8 cellular contexts compared by ENCODE assay signal in genomic region chr9:97386733-97387503, GRCh38. TPM values are rescaled to one million over a fixed set of nuclear protein-coding genes. Genes with fewer than 3 reads are reported as not detected.
DNase-seq lines count a peak whose midpoint lies in the region; ATAC-seq, FAIRE-seq and TF ChIP-seq lines count a peak whose summit lies in the region.

No MANE protein-coding gene starts in this region.

- peak; percentile 47 to 77 for DNase-seq in A549 (ENCODE audit: low read depth in 1 of 2, low spot score in 1 of 2)
- DNase-seq in NCI-H146 (lab: John Stamatoyannopoulos, UW), result peak; percentile 58
- peak; percentile 66 for DNase-seq in mammary epithelial cell
- DNase-seq in immature natural killer cell, result peak; percentile 61 to 65 (median 62)
- DNase-seq in stimulated activated CD4-positive, alpha-beta T cell treated with anti-CD3 and anti-CD28 coated beads, Interleukin-15, amount 100 ng/mL, for 1 hour (ENCODE audit: low read depth in 1 of 2, low spot score in 1 of 2), result peak; percentile 39 to 65

- dilution Hi-C loops in mammary epithelial cell (cut with HindIII; ENCODE audit: low sequenced_read_pairs), result no loop called here

- no peak for TF ChIP-seq POLR2A in A549 (IDR thresholded peaks at IDR 0.05; ENCODE audit: low read length)

- 10% methylated on average over 21 of the region's 30 CpGs for WGBS in A549 (ENCODE audit: missing lambda C conversion rate)
- 2% methylated on average over 27 of the region's 30 CpGs for WGBS in mammary epithelial cell (ENCODE audit: low coverage, missing lambda C conversion rate)

- H3K27ac Mint-ChIP-seq in immature natural killer cell, result no peak overlapping the region

- no peak overlapping the region for H3K4me3 Mint-ChIP-seq in immature natural killer cell

- H3K9ac ChIP-seq in mammary epithelial cell (ENCODE audit: insufficient read depth, low read length), result no peak overlapping the region

- no peak for FAIRE-seq in A549 (lab: Jason Lieb, UNC)

- intact Hi-C loops in mammary epithelial cell (cut with micrococcal nuclease), result loop anchor here (1.0 to 10.0 kb wide), 3 partner anchors 12 to 252 kb away; no protein-coding TSS in a partner anchor

- H3K79me2 ChIP-seq in mammary epithelial cell (ENCODE audit: insufficient read depth, low read length), result no peaks in the 10 kb centered on the region

- peak; percentile 83 for TF ChIP-seq CTCF in A549 (IDR thresholded peaks at IDR 0.05)
- peak; percentile 99 for TF ChIP-seq CTCF in WI38 (IDR thresholded peaks at IDR 0.05; ENCODE audit: low read depth, low read length)
- TF ChIP-seq CTCF in mammary epithelial cell (conservative IDR thresholded peaks at IDR 0.05 in 1 of 2, IDR thresholded peaks at IDR 0.05 in 1 of 2; ENCODE audit: extremely low read depth in 1 of 2, insufficient read depth in 1 of 2, low read depth in 1 of 2, low read length in 2 of 2), result peak; percentile 99

- peaks cover 4 to 9% (median 7%) of the 10 kb centered on the region in 3 donors for H3K27me3 Mint-ChIP-seq in immature natural killer cell (ENCODE audit: low read depth in 3 of 3)

- POLR2A ChIA-PET in A549 (lab: Yijun Ruan, JAX), result interaction anchor here (1.4 kb wide), 1 partner anchor 212 kb away, joined by 3 read pairs; no protein-coding TSS in a partner anchor

- TF ChIP-seq RAD21 in A549 (conservative IDR thresholded peaks at IDR 0.05 in 1 of 2, IDR thresholded peaks at IDR 0.05 in 1 of 2), result peak; percentile 79 to 92

- peaks cover 30% of the 10 kb centered on the region for H3K4me1 ChIP-seq in A549
- H3K4me1 ChIP-seq in mammary epithelial cell (ENCODE audit: insufficient read depth, low read length), result no peaks in the 10 kb centered on the region

- H3K4me1 Mint-ChIP-seq in immature natural killer cell, result peaks cover 0 to 8% of the 10 kb centered on the region in 2 donors

- H3K27ac ChIP-seq in A549 (no peak overlapping the region), mammary epithelial cell (ENCODE audit: insufficient read depth, low read depth, low read length) (no peak overlapping the region)

- H3K9me3 ChIP-seq in A549 (no peaks in the 10 kb centered on the region), mammary epithelial cell (replicated peaks; ENCODE audit: insufficient read depth, low read length) (no peaks in the 10 kb centered on the region)

- no TSS peak for BruUV-seq in mammary epithelial cell (replicated peaks; lab: Mats Ljungman, UMichigan)

- H3K4me3 ChIP-seq in A549, result no peak overlapping the region
- no peak overlapping the region for H3K4me3 ChIP-seq in WI38 (ENCODE audit: low read depth, low read length)
- H3K4me3 ChIP-seq in mammary epithelial cell (replicated peaks in 1 of 3; ENCODE audit: insufficient read depth in 1 of 3, low read depth in 2 of 3, low read length in 3 of 3), result no peak overlapping the region

- no peaks in the 10 kb centered on the region for H3K36me3 ChIP-seq in mammary epithelial cell (ENCODE audit: insufficient read depth, low read length)

- peak in 1 of 2 experiments; percentile 84; a peak in 3 of 6 replicates for ATAC-seq in A549
- ATAC-seq in GM18517 (IDR thresholded peaks at IDR 0.05; ENCODE audit: unreplicated experiment), result peak; percentile 47
- ATAC-seq in GM18907 (IDR thresholded peaks at IDR 0.05; ENCODE audit: unreplicated experiment), result no peak

- no peak for TF ChIP-seq EP300 in A549 (IDR thresholded peaks at IDR 0.05)

- H3K27me3 ChIP-seq in mammary epithelial cell (ENCODE audit: insufficient read depth, low read length), result peaks cover 3% of the 10 kb centered on the region

- H3K9me3 Mint-ChIP-seq in immature natural killer cell, result no peaks in the 10 kb centered on the region

- H2AFZ ChIP-seq in mammary epithelial cell (ENCODE audit: low read depth, low read length), result no peak overlapping the region

- in situ Hi-C loops in mammary epithelial cell (cut with MboI; ENCODE audit: low sequenced_read_pairs in 2 of 2), result loop anchor here (25.0 kb wide), 1 partner anchor 525 kb away; the partner anchor contains the start of gene ZNF782 (in 2 of the 2)

- peak overlapping the region; percentile 53; the same call in 2 of the 3 replicates for H3K4me2 ChIP-seq in A549
- peak overlapping the region; percentile 48 for H3K4me2 ChIP-seq in mammary epithelial cell (ENCODE audit: insufficient read depth, low read depth, low read length)

- no peaks in the 10 kb centered on the region for H3K36me3 Mint-ChIP-seq in immature natural killer cell

- no peaks in the 10 kb centered on the region for H4K20me1 ChIP-seq in mammary epithelial cell (ENCODE audit: insufficient read depth, low read length)

- CTCF ChIA-PET in A549 (lab: Yijun Ruan, JAX), result interaction anchor here (0.6 to 5.4 kb wide), 36 partner anchors 8 to 1042 kb away, joined by 3 to 46 read pairs (median 4); no protein-coding TSS in a partner anchor
- CTCF ChIA-PET in mammary epithelial cell (lab: Charles Lee; ENCODE audit: low non-redundant PET), result interaction anchor here (0.5 to 0.9 kb wide), 2 partner anchors 78 to 212 kb away, joined by 3 to 5 read pairs; no protein-coding TSS in a partner anchor

TF ChIP-seq in A549, 52 proteins besides CTCF, POLR2A, EP300 and RAD21:
- peak; percentile 80 for TF ChIP-seq SMC3 (IDR thresholded peaks at IDR 0.05)
- TF ChIP-seq HOXB13 (CRISPR knock-in tag; IDR thresholded peaks at IDR 0.05; ENCODE audit: low read depth), result peak; percentile 59; the same call in 1 of the 2 replicates
- no peak for TF ChIP-seq CHD2 (IDR thresholded peaks at IDR 0.05; ENCODE audit: low read length, partially characterized antibody)
- TF ChIP-seq REST (IDR thresholded peaks at IDR 0.05), result peak; percentile 90

RNA-seq across cellular contexts. Expression of gene TDRD7, which starts 25.0 kb away (rescaled TPM):
- polyA plus RNA-seq in A549 (2011; rRNA removed) (15.7 and 18.3 TPM in 2 replicates), A549 (2017; fragmentation: RNase III; extraction: RNeasy Plus Mini Kit Qiagen cat#74134 plus additional on column Dnase treatment) (11.1 to 14.2 TPM (median 11.5 TPM) in 3 replicates), mammary epithelial cell (5.7 TPM), immature natural killer cell (1 to 10 TPM; 6.9 to 9.4 (median 8.4) TPM)
- polyA plus RNA-seq in A549 (2012; cell fraction: cytosol; rRNA removed), result 4.3 and 5.2 TPM in 2 replicates
- 3.7 and 5.2 TPM in 2 replicates for polyA plus RNA-seq in A549 (2012; cell fraction: nucleus; rRNA removed)
- polyA minus RNA-seq in A549 (2011; rRNA and poly(A)+ RNA removed), result 6.7 and 7.4 TPM in 2 replicates
- 1 to 10 TPM; 8.5 to 8.9 TPM for total RNA-seq in mammary epithelial cell
- 16.4 TPM for polyA minus RNA-seq in mammary epithelial cell
